ENCODE assay signal across 23 cellular contexts in the genomic region with DNA sequence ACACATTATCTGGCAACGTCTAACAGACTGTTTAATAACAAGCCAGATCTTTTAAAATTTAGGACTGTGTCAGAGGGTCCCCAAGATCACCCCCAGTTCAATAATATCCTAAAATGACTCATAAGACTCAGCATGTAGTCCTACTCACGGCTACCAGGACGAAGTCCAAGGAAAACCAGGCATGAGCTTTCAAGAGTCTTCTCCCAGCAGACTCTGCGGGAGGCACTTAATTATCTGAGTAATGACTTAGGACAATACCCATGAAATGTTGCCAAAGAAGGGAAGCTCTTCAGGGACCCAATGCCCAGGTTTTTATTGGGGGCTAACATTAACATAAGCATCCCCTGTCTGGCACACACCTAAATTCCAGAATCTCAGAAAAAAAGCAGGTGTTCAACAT. TPM values are rescaled to one million over a fixed set of nuclear protein-coding genes. Genes with fewer than 3 reads are reported as not detected.
A peak's percentile ranks its signal among the peaks of the same experiment; 100 is the strongest.
DNase-seq lines count a peak whose midpoint lies in the region; ATAC-seq and TF ChIP-seq lines count a peak whose summit lies in the region.
"Had no signal": no experiment of that assay in that cellular context is flagged by ENCODE, and none has a peak within 500 bp of the region (broad histone marks: within the 10 kb centered on the region; RNA-seq: fewer than 3 reads in every experiment).

No MANE protein-coding gene starts in this region.

- TF ChIP-seq CTCF in HEK293 (tag by site-specific recombination; IDR thresholded peaks at IDR 0.05) = no peak

- H3K36me3 ChIP-seq in HEK293 (ENCODE audit: control insufficient read depth in 2 of 2, insufficient read depth in 1 of 2, low read length in 2 of 2) (no peaks in the 10 kb centered on the region), mesendoderm (ENCODE audit: control insufficient read depth, insufficient read depth, low read length) (no peaks in the 10 kb centered on the region)
- H3K36me3 ChIP-seq: SJCRH30 had no signal

- no peak overlapping the region for H3K56ac ChIP-seq in mesendoderm (ENCODE audit: low read length)

- ATAC-seq in GM18858 (IDR thresholded peaks at IDR 0.05; ENCODE audit: unreplicated experiment) (no peak), HG02870 (IDR thresholded peaks at IDR 0.05; ENCODE audit: unreplicated experiment) (no peak)
- ATAC-seq: GM12878, PC-3 had no signal

- POLR2A ChIA-PET in HEK293 (lab: Yijun Ruan, JAX) = no interaction called here

- no peaks in the 10 kb centered on the region for H3K9me3 ChIP-seq in HEK293 (ENCODE audit: control insufficient read depth, insufficient read depth, low read depth, low read length)
- H3K9me3 ChIP-seq: SJCRH30 had no signal

- H3K4me2 ChIP-seq in mesendoderm (ENCODE audit: low read length) = no peak overlapping the region

- no peak overlapping the region for H2BK5ac ChIP-seq in mesendoderm (ENCODE audit: low read length)

- no peak overlapping the region for H3K4ac ChIP-seq in mesendoderm (ENCODE audit: low read depth, low read length)

- no peak overlapping the region for H2AK5ac ChIP-seq in mesendoderm (ENCODE audit: low read length)

- H3K79me2 ChIP-seq in mesendoderm (ENCODE audit: control insufficient read depth, insufficient read depth, low read length) = no peaks in the 10 kb centered on the region

- no CpG with 5 or more reads among the region's 4 CpGs for WGBS in mesendoderm (ENCODE audit: extremely low coverage, insufficient coverage, low lambda C conversion rate)

- no peak overlapping the region for H3K18ac ChIP-seq in mesendoderm (ENCODE audit: low read length)

- no peak overlapping the region for H3K27ac ChIP-seq in HEK293 (ENCODE audit: extremely low read depth, low read depth, low read length)
- H3K27ac ChIP-seq in mesendoderm (ENCODE audit: low read depth, low read length) = no peak overlapping the region
- H3K27ac ChIP-seq: 22Rv1, SJCRH30 had no signal

- H4K8ac ChIP-seq in mesendoderm (ENCODE audit: low read depth, low read length) = no peak overlapping the region

- H3K4me1 ChIP-seq in HEK293 (ENCODE audit: control insufficient read depth, insufficient read depth, low read length) = peaks cover 3% of the 10 kb centered on the region; the same call in 1 of the 2 replicates
- no peaks in the 10 kb centered on the region for H3K4me1 ChIP-seq in mesendoderm (ENCODE audit: control insufficient read depth, low read depth, low read length)
- H3K4me1 ChIP-seq: SJCRH30 had no signal

- H3K9ac ChIP-seq in mesendoderm (ENCODE audit: low read length) = no peak overlapping the region

- H4K5ac ChIP-seq in mesendoderm (ENCODE audit: low read length) = no peak overlapping the region

- H3K23ac ChIP-seq in mesendoderm (ENCODE audit: low read length) = no peak overlapping the region

- H2BK120ac ChIP-seq in mesendoderm (ENCODE audit: low read depth, low read length) = no peak overlapping the region

- H3K4me3 ChIP-seq in HEK293 (ENCODE audit: low read depth, low read length) = no peak overlapping the region
- no peak overlapping the region for H3K4me3 ChIP-seq in mesendoderm (ENCODE audit: low read length)
- H3K4me3 ChIP-seq: GM12878, SJCRH30 had no signal

- CTCF ChIA-PET in HEK293 (lab: Yijun Ruan, JAX) = interaction anchor here (0.5 to 1.1 kb wide), 3 partner anchors 8 to 145 kb away, joined by 3 read pairs; no protein-coding TSS in a partner anchor

- DNase-seq in NCI-H146 (lab: John Stamatoyannopoulos, UW) (peak; percentile 14), NCI-H146 treated with DMSO at 0.1 percent for 48 hours (lab: John Stamatoyannopoulos, UW; ENCODE audit: unreplicated experiment) (no peak), NCI-H69 (lab: John Stamatoyannopoulos, UW) (peak; percentile 1), mesendoderm (peak; percentile 13), T-helper 1 cell (no peak)
- DNase-seq: CD4-positive, alpha-beta memory T cell; DND-41; GDM1; GOT3; HFFc6; MM.1S; NCI-H1092 treated with DMSO at 0.1 percent for 48 hours; NCI-H187 treated with DMSO at 0.1 percent for 48 hours; NCI-H2171 treated with DMSO at 0.1 percent for 48 hours; NCI-H524; PC-3; SJCRH30 had no signal

- H3K27me3 ChIP-seq in mesendoderm (ENCODE audit: insufficient read depth, low read length, poor library complexity) = no peaks in the 10 kb centered on the region
- H3K27me3 ChIP-seq: SJCRH30 had no signal

- H2BK15ac ChIP-seq in mesendoderm (replicated peaks; ENCODE audit: low read depth) = no peak overlapping the region

- no peaks in the 10 kb centered on the region for H3K79me1 ChIP-seq in mesendoderm (ENCODE audit: low read length)

TF ChIP-seq in HEK293, 187 proteins besides CTCF, POLR2A, EP300 and RAD21:
- no peak for TF ChIP-seq SP3 (tag by site-specific recombination; IDR thresholded peaks at IDR 0.05)
- no peak for TF ChIP-seq ZSCAN30 (tag by site-specific recombination; IDR thresholded peaks at IDR 0.05)
- no peak for TF ChIP-seq ZNF23 (tag by site-specific recombination; IDR thresholded peaks at IDR 0.05; ENCODE audit: borderline replicate concordance)
- TF ChIP-seq ZNF223 (tag by site-specific recombination; IDR thresholded peaks at IDR 0.05) = no peak
- peak; percentile 65 for TF ChIP-seq ZIC2 (tag by site-specific recombination; IDR thresholded peaks at IDR 0.05)
- no peak for TF ChIP-seq ZNF747 (tag by site-specific recombination; IDR thresholded peaks at IDR 0.05)
- TF ChIP-seq ZNF600 (tag by site-specific recombination; IDR thresholded peaks at IDR 0.05) = no peak
- TF ChIP-seq, protein P1, sequence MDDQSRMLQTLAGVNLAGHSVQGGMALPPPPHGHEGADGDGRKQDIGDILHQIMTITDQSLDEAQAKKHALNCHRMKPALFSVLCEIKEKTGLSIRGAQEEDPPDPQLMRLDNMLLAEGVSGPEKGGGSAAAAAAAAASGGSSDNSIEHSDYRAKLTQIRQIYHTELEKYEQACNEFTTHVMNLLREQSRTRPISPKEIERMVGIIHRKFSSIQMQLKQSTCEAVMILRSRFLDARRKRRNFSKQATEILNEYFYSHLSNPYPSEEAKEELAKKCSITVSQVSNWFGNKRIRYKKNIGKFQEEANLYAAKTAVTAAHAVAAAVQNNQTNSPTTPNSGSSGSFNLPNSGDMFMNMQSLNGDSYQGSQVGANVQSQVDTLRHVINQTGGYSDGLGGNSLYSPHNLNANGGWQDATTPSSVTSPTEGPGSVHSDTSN (CRISPR knock-in tag; IDR thresholded peaks at IDR 0.05) = no peak
- TF ChIP-seq GLIS1 (tag by site-specific recombination; IDR thresholded peaks at IDR 0.05) = peak; percentile 74
- no peak for TF ChIP-seq ZNF48 (tag by site-specific recombination; IDR thresholded peaks at IDR 0.05)
- 0 out of 2 replicates have a peak, but pooled peaks have one; percentile 27 for TF ChIP-seq IKZF3 (tag by site-specific recombination; IDR thresholded peaks at IDR 0.05)
- no peak for TF ChIP-seq ZFHX2 (tag by site-specific recombination; conservative IDR thresholded peaks at IDR 0.05)
- no peak for TF ChIP-seq ZFP41 (tag by site-specific recombination; IDR thresholded peaks at IDR 0.05; ENCODE audit: borderline replicate concordance)
- TF ChIP-seq ZNF660 (tag by site-specific recombination; IDR thresholded peaks at IDR 0.05) = peak; percentile 66; the same call in 1 of the 2 replicates
- TF ChIP-seq ZNF19 (tag by site-specific recombination; IDR thresholded peaks at IDR 0.05; ENCODE audit: low read depth) = no peak
- TF ChIP-seq, protein P2, sequence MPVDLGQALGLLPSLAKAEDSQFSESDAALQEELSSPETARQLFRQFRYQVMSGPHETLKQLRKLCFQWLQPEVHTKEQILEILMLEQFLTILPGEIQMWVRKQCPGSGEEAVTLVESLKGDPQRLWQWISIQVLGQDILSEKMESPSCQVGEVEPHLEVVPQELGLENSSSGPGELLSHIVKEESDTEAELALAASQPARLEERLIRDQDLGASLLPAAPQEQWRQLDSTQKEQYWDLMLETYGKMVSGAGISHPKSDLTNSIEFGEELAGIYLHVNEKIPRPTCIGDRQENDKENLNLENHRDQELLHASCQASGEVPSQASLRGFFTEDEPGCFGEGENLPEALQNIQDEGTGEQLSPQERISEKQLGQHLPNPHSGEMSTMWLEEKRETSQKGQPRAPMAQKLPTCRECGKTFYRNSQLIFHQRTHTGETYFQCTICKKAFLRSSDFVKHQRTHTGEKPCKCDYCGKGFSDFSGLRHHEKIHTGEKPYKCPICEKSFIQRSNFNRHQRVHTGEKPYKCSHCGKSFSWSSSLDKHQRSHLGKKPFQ (tag by site-specific recombination; IDR thresholded peaks at IDR 0.05) = no peak
- TF ChIP-seq ZNF24 (tag by site-specific recombination; IDR thresholded peaks at IDR 0.05) = no peak

RNA-seq across cellular contexts. Expression of a gene that starts 7.0 kb away (rescaled TPM):
- 1.1 TPM for polyA plus RNA-seq in mesendoderm (2013, experiment 1 of 2)
- polyA plus RNA-seq in mesendoderm (2013, experiment 2 of 2) = 0.84 TPM
- polyA plus RNA-seq: BJ; CD4-positive, alpha-beta memory T cell; GM12878 had no signal

Comparison
In these comparisons a context has a peak if more than half of its experiments do, and no peak if none do; other contexts are left out.
1. DNase-seq: peak in NCI-H146 (single experiment), NCI-H69 (single experiment) and mesendoderm (single experiment); none in NCI-H146 treated with DMSO at 0.1 percent for 48 hours (single experiment) and T-helper 1 cell (0 of 5).